Comparison of ENCODE assay signal across 8 cellular contexts in genomic region chr7:66505531-66506451, GRCh38.
DNase-seq lines count a peak whose midpoint lies in the region; ATAC-seq and TF ChIP-seq lines count a peak whose summit lies in the region.

No MANE protein-coding gene starts in this region.

- DNase-seq in breast epithelium (ENCODE audit: low spot score in 2 of 2) = no peak
- no peak for DNase-seq in MCF 10A (ENCODE audit: unreplicated experiment)
- DNase-seq in activated naive CD4-positive, alpha-beta T cell treated with anti-CD3 and anti-CD28 coated beads, Interleukin-2, amount 10 ng/mL, durations not matched to agents 7 days and 5 days = peak; percentile 65
- DNase-seq in islet precursor cell = peak; percentile 38
- DNase-seq in epidermal melanocyte (ENCODE audit: insufficient read length, low spot score) = no peak

- no peaks in the 10 kb centered on the region for H3K4me1 Mint-ChIP-seq in MCF 10A (ENCODE audit: insufficient read depth, unreplicated experiment)
- peaks cover 14% of the 10 kb centered on the region for H3K4me1 Mint-ChIP-seq in activated naive CD4-positive, alpha-beta T cell treated with anti-CD3 and anti-CD28 coated beads, Interleukin-2, amount 10 ng/mL, durations not matched to agents 7 days and 5 days

- BruUV-seq in MCF 10A (replicated peaks; lab: Mats Ljungman, UMichigan) = no TSS peak

- H3K27me3 Mint-ChIP-seq in MCF 10A (ENCODE audit: insufficient read depth, unreplicated experiment) = peaks cover 12% of the 10 kb centered on the region
- H3K27me3 Mint-ChIP-seq in activated naive CD4-positive, alpha-beta T cell treated with anti-CD3 and anti-CD28 coated beads, Interleukin-2, amount 10 ng/mL, durations not matched to agents 7 days and 5 days = peaks cover 62% of the 10 kb centered on the region

- POLR2A ChIA-PET in MCF 10A (lab: Yijun Ruan, JAX) = no interaction called here

- TF ChIP-seq CTCF in breast epithelium (IDR thresholded peaks at IDR 0.05) = no peak
- no peak for TF ChIP-seq CTCF in MCF 10A (IDR thresholded peaks at IDR 0.05; ENCODE audit: unreplicated experiment)
- no peak for TF ChIP-seq CTCF in gastroesophageal sphincter (IDR thresholded peaks at IDR 0.05)

- H3K36me3 Mint-ChIP-seq in MCF 10A (ENCODE audit: insufficient read depth, unreplicated experiment) = no peaks in the 10 kb centered on the region
- H3K36me3 Mint-ChIP-seq in activated naive CD4-positive, alpha-beta T cell treated with anti-CD3 and anti-CD28 coated beads, Interleukin-2, amount 10 ng/mL, durations not matched to agents 7 days and 5 days = no peaks in the 10 kb centered on the region

- no peak for TF ChIP-seq EP300 in gastroesophageal sphincter (IDR thresholded peaks at IDR 0.05)

- H3K4me1 ChIP-seq in breast epithelium = no peaks in the 10 kb centered on the region
- H3K4me1 ChIP-seq in urinary bladder (ENCODE audit: insufficient read depth) = no peaks in the 10 kb centered on the region
- peaks cover 0 to 13% (median 0%) of the 10 kb centered on the region in 3 donors for H3K4me1 ChIP-seq in gastroesophageal sphincter

- H3K27ac ChIP-seq in breast epithelium (no peak overlapping the region), urinary bladder (ENCODE audit: low read depth) (no peak overlapping the region), gastroesophageal sphincter (no peak overlapping the region)

- H3K4me3 ChIP-seq in breast epithelium (peak overlapping the region; percentile 20 to 57 (median 43)), urinary bladder (ENCODE audit: low read depth, low read length) (peak overlapping the region; percentile 13), gastroesophageal sphincter (peak overlapping the region in 1 of 2 donors; percentile 51)

- H3K27ac Mint-ChIP-seq in MCF 10A (ENCODE audit: low read depth, unreplicated experiment) = no peak overlapping the region
- H3K27ac Mint-ChIP-seq in activated naive CD4-positive, alpha-beta T cell treated with anti-CD3 and anti-CD28 coated beads, Interleukin-2, amount 10 ng/mL, durations not matched to agents 7 days and 5 days = no peak overlapping the region

- ATAC-seq in gastroesophageal sphincter = no peak
- ATAC-seq in GM19463 (IDR thresholded peaks at IDR 0.05; ENCODE audit: unreplicated experiment) = no peak

- H3K27me3 ChIP-seq in breast epithelium (peaks cover 0 to 15% of the 10 kb centered on the region in 2 donors), gastroesophageal sphincter (peaks cover 44% of the 10 kb centered on the region)

- no peaks in the 10 kb centered on the region for H3K36me3 ChIP-seq in breast epithelium
- H3K36me3 ChIP-seq in urinary bladder (ENCODE audit: insufficient read depth) = no peaks in the 10 kb centered on the region
- no peaks in the 10 kb centered on the region for H3K36me3 ChIP-seq in gastroesophageal sphincter

- WGBS in urinary bladder = 51% methylated on average over 86 of the region's 86 CpGs
- WGBS in gastroesophageal sphincter (ENCODE audit: low coverage in 1 of 2), 2 donors = 90 to 97% methylated on average over 6 to 14 of the region's 86 CpGs

- no peak for TF ChIP-seq POLR2A in breast epithelium (IDR thresholded peaks at IDR 0.05)
- no peak for TF ChIP-seq POLR2A in gastroesophageal sphincter (IDR thresholded peaks at IDR 0.05)

- CTCF ChIA-PET in MCF 10A (lab: Yijun Ruan, JAX) = interaction anchor here (0.6 to 0.7 kb wide), 3 partner anchors 7 to 436 kb away, joined by 3 to 4 read pairs (median 3); no protein-coding TSS in a partner anchor
- CTCF ChIA-PET in activated naive CD4-positive, alpha-beta T cell treated with anti-CD3 and anti-CD28 coated beads, Interleukin-2, amount 10 ng/mL, durations not matched to agents 7 days and 5 days (lab: Charles Lee) = no interaction called here

- intact Hi-C loops in breast epithelium (cut with DNase I; ENCODE audit: low total_unique reads) = no loop called here
- intact Hi-C loops in MCF 10A (cut with micrococcal nuclease) = no loop called here

- H3K9me3 ChIP-seq in breast epithelium = no peaks in the 10 kb centered on the region
- no peaks in the 10 kb centered on the region for H3K9me3 ChIP-seq in gastroesophageal sphincter

- no peak overlapping the region for H3K4me3 Mint-ChIP-seq in MCF 10A (ENCODE audit: unreplicated experiment)
- H3K4me3 Mint-ChIP-seq in activated naive CD4-positive, alpha-beta T cell treated with anti-CD3 and anti-CD28 coated beads, Interleukin-2, amount 10 ng/mL, durations not matched to agents 7 days and 5 days = peak overlapping the region; percentile 48

- H3K9me3 Mint-ChIP-seq in MCF 10A (ENCODE audit: unreplicated experiment) = no peaks in the 10 kb centered on the region
- H3K9me3 Mint-ChIP-seq in activated naive CD4-positive, alpha-beta T cell treated with anti-CD3 and anti-CD28 coated beads, Interleukin-2, amount 10 ng/mL, durations not matched to agents 7 days and 5 days = no peaks in the 10 kb centered on the region

Comparison
In these comparisons a context has a peak if more than half of its experiments do, and no peak if none do; other contexts are left out.
1. DNase-seq: peak in activated naive CD4-positive, alpha-beta T cell treated with anti-CD3 and anti-CD28 coated beads, Interleukin-2, amount 10 ng/mL, durations not matched to agents 7 days and 5 days (single experiment) and islet precursor cell (single experiment); none in breast epithelium (0 of 2), MCF 10A (single experiment) and epidermal melanocyte (single experiment).